Comparison of ENCODE assay signal across 20 cellular contexts in the genomic region with DNA sequence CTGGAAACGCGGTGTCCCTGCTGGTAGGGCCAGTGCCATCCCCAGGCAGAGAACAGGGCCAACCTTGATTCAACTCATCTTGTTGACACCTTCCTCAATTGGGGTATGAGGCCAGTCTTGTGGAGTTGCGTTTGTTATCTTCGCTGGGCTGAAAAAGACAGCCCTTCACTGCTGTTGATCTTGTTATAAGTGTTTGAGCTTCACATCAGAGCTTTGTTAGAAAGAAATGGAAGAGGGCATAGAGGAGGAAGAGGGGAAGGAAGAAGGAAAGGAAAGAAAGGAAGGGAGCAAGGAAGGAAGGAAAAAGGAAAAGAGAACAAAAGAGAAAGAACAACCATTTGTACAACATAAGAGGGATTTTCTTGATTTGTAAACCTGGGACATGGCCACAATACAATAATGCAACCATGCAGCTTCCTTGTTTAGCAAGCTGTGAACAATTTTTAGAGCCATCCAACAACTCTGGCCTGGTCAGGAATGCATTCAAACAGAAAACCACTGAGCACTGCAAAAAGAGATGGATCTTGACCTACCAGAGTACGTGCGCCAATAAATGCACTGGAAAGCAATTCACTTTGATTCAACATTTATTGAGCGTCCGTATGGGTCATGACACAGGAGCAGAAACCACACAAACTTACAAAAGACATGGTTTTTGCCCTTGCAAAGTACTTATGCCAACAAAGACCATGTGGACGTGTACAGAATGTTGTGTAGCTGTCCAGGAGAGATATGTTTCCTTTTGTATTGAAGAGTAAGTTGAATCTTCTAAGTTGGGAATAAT.
A peak's percentile ranks its signal among the peaks of the same experiment; 100 is the strongest.
DNase-seq lines count a peak whose midpoint lies in the region; ATAC-seq, FAIRE-seq and TF ChIP-seq lines count a peak whose summit lies in the region.
"Had no signal": no experiment of that assay in that cellular context is flagged by ENCODE, and none has a peak within 500 bp of the region (broad histone marks: within the 10 kb centered on the region; RNA-seq: fewer than 3 reads in every experiment).

No MANE protein-coding gene starts in this region.

- WGBS in mesenchymal stem cell = 96% methylated on average over 9 of the region's 9 CpGs

- peak; percentile 23 for FAIRE-seq in bronchial epithelial cell (lab: Jason Lieb, UNC)
- FAIRE-seq: GM12891, GM19239 had no signal

- H3K23ac ChIP-seq in mesenchymal stem cell (ENCODE audit: low read length in 2 of 2) = no peak overlapping the region

- no peak overlapping the region for H3K4me2 ChIP-seq in mesenchymal stem cell (ENCODE audit: low read length, poor library complexity, severe bottlenecking)

- no peaks in the 10 kb centered on the region for H3K9me3 ChIP-seq in mesenchymal stem cell (ENCODE audit: control insufficient read depth, low read length)

- H3K36me3 ChIP-seq in bronchial epithelial cell (ENCODE audit: control insufficient read depth, insufficient read depth, low read length) (no peaks in the 10 kb centered on the region), mesenchymal stem cell (ENCODE audit: control insufficient read depth in 1 of 2, insufficient read depth in 2 of 2, low read depth in 1 of 2, low read length in 2 of 2) (no peaks in the 10 kb centered on the region)

- no peak overlapping the region for H2BK5ac ChIP-seq in mesenchymal stem cell (ENCODE audit: low read depth, low read length, poor library complexity, severe bottlenecking)

- peaks cover 6% of the 10 kb centered on the region for H3K27me3 Mint-ChIP-seq in progenitor cell of endocrine pancreas
- H3K27me3 Mint-ChIP-seq: B cell had no signal

- H2BK120ac ChIP-seq in mesenchymal stem cell (ENCODE audit: low read depth, low read length) = no peak overlapping the region

- peaks cover 8% of the 10 kb centered on the region for H3K4me1 ChIP-seq in mesenchymal stem cell (ENCODE audit: control insufficient read depth, insufficient read depth, low read depth, low read length)

- no peak overlapping the region for H3K4me3 Mint-ChIP-seq in progenitor cell of endocrine pancreas (ENCODE audit: low read depth)
- H3K4me3 Mint-ChIP-seq: B cell had no signal

- no peak overlapping the region for H2AFZ ChIP-seq in mesenchymal stem cell (ENCODE audit: low read depth, low read length)
- H2AFZ ChIP-seq: GM23248 had no signal

- no peak overlapping the region for H2BK15ac ChIP-seq in mesenchymal stem cell (ENCODE audit: low read depth, poor library complexity, severe bottlenecking)

- no peaks in the 10 kb centered on the region for H3K27me3 ChIP-seq in bronchial epithelial cell (ENCODE audit: control insufficient read depth, insufficient read depth, low read length)
- H3K27me3 ChIP-seq in mesenchymal stem cell (ENCODE audit: control insufficient read depth in 1 of 2, insufficient read depth in 1 of 2, low read length in 2 of 2) = peaks cover 0 to 6% of the 10 kb centered on the region in 2 experiments

- no peak overlapping the region for H3K9ac ChIP-seq in mesenchymal stem cell (ENCODE audit: low read length)
- H3K9ac ChIP-seq: GM23248 had no signal

- H2BK12ac ChIP-seq in mesenchymal stem cell (ENCODE audit: low read length in 2 of 2) = peak overlapping the region; percentile 6 to 75

- H3K79me1 ChIP-seq in mesenchymal stem cell (replicated peaks; ENCODE audit: low read length, poor library complexity, severe bottlenecking) = no peaks in the 10 kb centered on the region

- H3K27ac Mint-ChIP-seq in progenitor cell of endocrine pancreas = no peak overlapping the region
- H3K27ac Mint-ChIP-seq: B cell had no signal

- no peaks in the 10 kb centered on the region for H3K36me3 Mint-ChIP-seq in progenitor cell of endocrine pancreas (ENCODE audit: insufficient read depth)

- H3K4me3 ChIP-seq in bronchial epithelial cell (ENCODE audit: low read depth, low read length) (no peak overlapping the region), mesenchymal stem cell (ENCODE audit: insufficient read depth in 1 of 2, low read depth in 1 of 2, low read length in 2 of 2) (no peak overlapping the region)
- H3K4me3 ChIP-seq: GM23248 had no signal

- peak overlapping the region in 1 of 2 experiments; percentile 55 for H3K4ac ChIP-seq in mesenchymal stem cell (ENCODE audit: low read depth in 1 of 2, low read length in 2 of 2)

- no peak for ATAC-seq in HG03196 (IDR thresholded peaks at IDR 0.05; ENCODE audit: unreplicated experiment)
- ATAC-seq: HCT116 had no signal

- H2AK5ac ChIP-seq in mesenchymal stem cell (ENCODE audit: low read length, severe bottlenecking) = peak overlapping the region; percentile 49

- H4K8ac ChIP-seq in mesenchymal stem cell (ENCODE audit: low read length) = no peak overlapping the region

- H3K14ac ChIP-seq in mesenchymal stem cell (ENCODE audit: low read length in 2 of 2) = peak overlapping the region in 1 of 2 experiments; percentile 28

- no peak overlapping the region for H3K27ac ChIP-seq in mesenchymal stem cell (ENCODE audit: low read length, poor library complexity, severe bottlenecking)
- H3K27ac ChIP-seq: 22Rv1, GM23248 had no signal

- peaks cover 26% of the 10 kb centered on the region for H3K4me1 Mint-ChIP-seq in progenitor cell of endocrine pancreas (ENCODE audit: low read depth)
- H3K4me1 Mint-ChIP-seq: B cell had no signal

- H3K9me3 Mint-ChIP-seq in progenitor cell of endocrine pancreas (ENCODE audit: low read depth) = no peaks in the 10 kb centered on the region

- no peak overlapping the region for H4K91ac ChIP-seq in mesenchymal stem cell (ENCODE audit: low read length)

- peak overlapping the region in 1 of 2 experiments; percentile 88 for H3K18ac ChIP-seq in mesenchymal stem cell (ENCODE audit: low read depth in 1 of 2, low read length in 2 of 2)

- peak; percentile 14 for DNase-seq in DMS53 (lab: John Stamatoyannopoulos, UW)
- DNase-seq in DMS53 treated with DMSO at 0.1 percent for 48 hours (lab: John Stamatoyannopoulos, UW; ENCODE audit: unreplicated experiment) = no peak
- no peak for DNase-seq in bronchial epithelial cell (ENCODE audit: low read depth)
- no peak for DNase-seq in mesenchymal stem cell
- DNase-seq in NCI-H345 treated with DMSO at 0.1 percent for 48 hours (lab: John Stamatoyannopoulos, UW; ENCODE audit: unreplicated experiment) = no peak
- no peak for DNase-seq in progenitor cell of endocrine pancreas (ENCODE audit: low spot score, unreplicated experiment)
- DNase-seq in NCI-H146 treated with DMSO at 0.1 percent for 48 hours (lab: John Stamatoyannopoulos, UW; ENCODE audit: unreplicated experiment) = no peak
- DNase-seq: DMS 273 treated with DMSO at 0.1 percent for 48 hours; GM23248; MM.1S; NCI-H1092; NCI-H1436 treated with DMSO at 0.1 percent for 48 hours; NCI-H2029 treated with DMSO at 0.1 percent for 48 hours; NK-92 treated with Interleukin-12 subunit alpha and Interleukin-12 subunit beta, amount 100 ng/mL, for 24 hours had no signal

- TF ChIP-seq CTCF in bronchial epithelial cell (IDR thresholded peaks at IDR 0.05; ENCODE audit: insufficient read depth, low read length, severe bottlenecking) (no peak), progenitor cell of endocrine pancreas (IDR thresholded peaks at IDR 0.05; ENCODE audit: unreplicated experiment) (no peak)
